ENCODE assay signal across 8 cellular contexts in the genomic region with DNA sequence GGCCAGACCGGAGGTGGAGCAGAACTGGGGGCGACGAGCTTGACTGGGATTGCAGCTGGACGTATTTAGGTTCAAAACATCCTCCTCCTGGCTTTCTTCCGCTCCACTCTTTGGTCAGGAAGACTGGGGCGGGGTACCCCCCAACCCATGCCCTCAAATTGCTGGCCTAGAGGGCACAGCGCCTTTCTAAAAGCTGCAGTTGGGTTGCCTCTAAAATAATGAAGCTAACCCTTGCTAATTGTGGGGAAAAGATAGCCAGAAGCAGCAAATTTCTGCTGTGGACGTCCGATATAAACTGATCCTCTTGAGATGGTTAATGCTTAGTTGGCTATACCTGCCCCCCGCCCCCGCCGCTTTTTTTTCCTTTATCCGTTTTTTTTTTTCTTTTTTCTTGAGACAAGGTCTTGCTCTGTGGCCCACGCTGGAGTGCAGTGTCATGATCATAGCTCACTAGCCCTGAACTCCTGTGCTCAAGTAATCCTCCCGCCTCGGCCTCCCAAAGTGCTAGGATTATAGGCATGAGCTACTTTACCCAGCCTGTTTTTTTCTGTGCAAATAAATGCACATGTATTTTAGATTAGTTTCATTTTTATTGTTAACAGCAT. TPM values are rescaled to one million over a fixed set of nuclear protein-coding genes. Genes with fewer than 3 reads are reported as not detected.
DNase-seq lines count a peak whose midpoint lies in the region; ATAC-seq and TF ChIP-seq lines count a peak whose summit lies in the region.

No MANE protein-coding gene starts in this region.

- no peak overlapping the region for H2BK12ac ChIP-seq in mesenchymal stem cell (ENCODE audit: low read length in 2 of 2)

- H4K91ac ChIP-seq in mesenchymal stem cell (ENCODE audit: low read length), result peak overlapping the region; percentile 68

- H2BK5ac ChIP-seq in mesenchymal stem cell (ENCODE audit: low read depth, low read length, poor library complexity, severe bottlenecking), result peak overlapping the region; percentile 54

- no peak overlapping the region for H3K14ac ChIP-seq in mesenchymal stem cell (ENCODE audit: low read length in 2 of 2)

- H3K23ac ChIP-seq in mesenchymal stem cell (ENCODE audit: low read length in 2 of 2), result peak overlapping the region in 1 of 2 experiments; percentile 96

- intact Hi-C loops in vagina (cut with DNase I), result no loop called here

- peak overlapping the region; percentile 69 to 73 for H3K18ac ChIP-seq in mesenchymal stem cell (ENCODE audit: low read depth in 1 of 2, low read length in 2 of 2)

- H3K27me3 ChIP-seq in Loucy (ENCODE audit: insufficient read depth, low read length, poor library complexity, severe bottlenecking), result no peaks in the 10 kb centered on the region
- H3K27me3 ChIP-seq in brain microvascular endothelial cell (replicated peaks), result no peaks in the 10 kb centered on the region
- no peaks in the 10 kb centered on the region for H3K27me3 ChIP-seq in mesenchymal stem cell (ENCODE audit: control insufficient read depth in 1 of 2, insufficient read depth in 1 of 2, low read length in 2 of 2)
- no peaks in the 10 kb centered on the region for H3K27me3 ChIP-seq in vagina

- in situ Hi-C loops in brain microvascular endothelial cell (cut with HindIII; ENCODE audit: low pct_ligation_motif_present, low sequenced_read_pairs), result no loop called here

- peaks cover 38% of the 10 kb centered on the region for H4K20me1 ChIP-seq in Loucy (ENCODE audit: insufficient read depth, low read length, poor library complexity, severe bottlenecking)

- no peak for TF ChIP-seq POLR2A in vagina (IDR thresholded peaks at IDR 0.05)

- TF ChIP-seq CTCF in Loucy (conservative IDR thresholded peaks at IDR 0.05; ENCODE audit: low read length), result no peak
- TF ChIP-seq CTCF in brain microvascular endothelial cell (IDR thresholded peaks at IDR 0.05; ENCODE audit: low read depth, low read length, missing control alignments), result no peak
- no peak for TF ChIP-seq CTCF in vagina (IDR thresholded peaks at IDR 0.05)

- H3K9ac ChIP-seq in Loucy (ENCODE audit: low read depth, low read length, poor library complexity, severe bottlenecking) (peak overlapping the region; percentile 93), mesenchymal stem cell (ENCODE audit: low read length) (peak overlapping the region; percentile 99)

- no peak for ATAC-seq in GM18520 (IDR thresholded peaks at IDR 0.05; ENCODE audit: unreplicated experiment)
- no peak for ATAC-seq in GM21381 (IDR thresholded peaks at IDR 0.05; ENCODE audit: unreplicated experiment)

- H2BK120ac ChIP-seq in mesenchymal stem cell (ENCODE audit: low read depth, low read length), result no peak overlapping the region

- H3K79me2 ChIP-seq in Loucy (ENCODE audit: insufficient read depth, low read length), result peaks cover 66% of the 10 kb centered on the region

- peak overlapping the region; percentile 88 to 96 for H3K4ac ChIP-seq in mesenchymal stem cell (ENCODE audit: low read depth in 1 of 2, low read length in 2 of 2)

- H2BK15ac ChIP-seq in mesenchymal stem cell (ENCODE audit: low read depth, poor library complexity, severe bottlenecking), result peak overlapping the region; percentile 40

- H4K8ac ChIP-seq in mesenchymal stem cell (ENCODE audit: low read length), result peak overlapping the region; percentile 71

- H3F3A ChIP-seq in Loucy (ENCODE audit: low read depth), result peaks cover 2% of the 10 kb centered on the region; the same call in 1 of the 2 replicates

- peak overlapping the region; percentile 85 for H2AFZ ChIP-seq in Loucy (ENCODE audit: low read length)
- peak overlapping the region; percentile 72 for H2AFZ ChIP-seq in mesenchymal stem cell (ENCODE audit: low read depth, low read length)

- peak overlapping the region; percentile 35 for H2AK5ac ChIP-seq in mesenchymal stem cell (ENCODE audit: low read length, severe bottlenecking)

- peaks cover 5% of the 10 kb centered on the region for H3K79me1 ChIP-seq in mesenchymal stem cell (replicated peaks; ENCODE audit: low read length, poor library complexity, severe bottlenecking)

- H3K4me1 ChIP-seq in Loucy (ENCODE audit: insufficient read depth, low read length, poor library complexity, severe bottlenecking) (peaks cover 39% of the 10 kb centered on the region), mesenchymal stem cell (ENCODE audit: control insufficient read depth, insufficient read depth, low read depth, low read length) (peaks cover 9% of the 10 kb centered on the region), vagina (peaks cover 52% of the 10 kb centered on the region)

- H3K9me2 ChIP-seq in Loucy (replicated peaks; ENCODE audit: low read depth, low read length), result no peaks in the 10 kb centered on the region

- H3K9me3 ChIP-seq in Loucy (ENCODE audit: insufficient read depth, low read depth, low read length) (no peaks in the 10 kb centered on the region), mesenchymal stem cell (ENCODE audit: control insufficient read depth, low read length) (no peaks in the 10 kb centered on the region), vagina (no peaks in the 10 kb centered on the region)

- H3K4me3 ChIP-seq in Loucy (ENCODE audit: low read length, poor library complexity, severe bottlenecking) (peak overlapping the region; percentile 93), brain microvascular endothelial cell (ENCODE audit: low read depth, low read length) (peak overlapping the region; percentile 95), mesenchymal stem cell (ENCODE audit: insufficient read depth in 1 of 2, low read depth in 1 of 2, low read length in 2 of 2) (peak overlapping the region; percentile 93 to 99), vagina (peak overlapping the region; percentile 69 to 92)

- H3K36me3 ChIP-seq in Loucy (ENCODE audit: insufficient read depth, low read length) (peaks cover under 1% of the 10 kb centered on the region; the same call in 1 of the 2 replicates), brain microvascular endothelial cell (replicated peaks) (peaks cover 18% of the 10 kb centered on the region), mesenchymal stem cell (ENCODE audit: control insufficient read depth in 1 of 2, insufficient read depth in 2 of 2, low read depth in 1 of 2, low read length in 2 of 2) (peaks cover 15 to 32% of the 10 kb centered on the region in 2 experiments), vagina (peaks cover 0 to 13% of the 10 kb centered on the region in 2 donors)

- WGBS in mesenchymal stem cell, result 6% methylated on average over 14 of the region's 16 CpGs

- H3K4me2 ChIP-seq in Loucy (ENCODE audit: low read depth, low read length, poor library complexity, severe bottlenecking), result peak overlapping the region; percentile 88
- H3K4me2 ChIP-seq in mesenchymal stem cell (ENCODE audit: low read length, poor library complexity, severe bottlenecking), result peak overlapping the region; percentile 82

- peak overlapping the region; percentile 80 for H3K27ac ChIP-seq in brain microvascular endothelial cell
- peak overlapping the region; percentile 45 for H3K27ac ChIP-seq in mesenchymal stem cell (ENCODE audit: low read length, poor library complexity, severe bottlenecking)
- H3K27ac ChIP-seq in vagina, result peak overlapping the region; percentile 76

- DNase-seq in CD1c-positive myeloid dendritic cell (ENCODE audit: extremely low spot score) (peak; percentile 1), brain microvascular endothelial cell (peak; percentile 11), mesenchymal stem cell (peak; percentile 29), vagina (ENCODE audit: extremely low spot score in 2 of 2) (no peak), GF-D8 (lab: John Stamatoyannopoulos, UW) (no peak)

RNA-seq across cellular contexts. Expression of gene CHERP, which starts 0.8 kb away (rescaled TPM):
- polyA plus RNA-seq in mesenchymal stem cell (2013, experiment 1 of 2), result 21.5 TPM
- 20.3 TPM for polyA plus RNA-seq in mesenchymal stem cell (2013, experiment 2 of 2)
- 17.2 TPM for total RNA-seq in vagina

RNA-seq across cellular contexts. Expression of gene SLC35E1, which starts 29.2 kb away (rescaled TPM):
- polyA plus RNA-seq in mesenchymal stem cell (2013, experiment 1 of 2), result 65.2 TPM
- polyA plus RNA-seq in mesenchymal stem cell (2013, experiment 2 of 2), result 65.7 TPM
- 21.6 TPM for total RNA-seq in vagina

RNA-seq across cellular contexts. Expression of gene C19orf44, which starts 46.8 kb away (rescaled TPM):
- 3.3 TPM for polyA plus RNA-seq in mesenchymal stem cell (2013, experiment 1 of 2)
- 3.0 TPM for polyA plus RNA-seq in mesenchymal stem cell (2013, experiment 2 of 2)
- total RNA-seq in vagina, result 7.4 TPM

RNA-seq across cellular contexts. Expression of gene CALR3, which starts 47.0 kb away (rescaled TPM):
- 0.08 TPM for polyA plus RNA-seq in mesenchymal stem cell (2013, experiment 1 of 2)
- polyA plus RNA-seq in mesenchymal stem cell (2013, experiment 2 of 2), result 0.04 TPM
- not detected for total RNA-seq in vagina

Comparison
In these comparisons a context has a peak if more than half of its experiments do, and no peak if none do; other contexts are left out.
1. DNase-seq: peak in CD1c-positive myeloid dendritic cell (single experiment), brain microvascular endothelial cell (single experiment) and mesenchymal stem cell (single experiment); none in vagina (0 of 2) and GF-D8 (single experiment).
2. Peak in every context shown above with its lines, with median percentiles within 50 percentile points of each other: H3K4me3 ChIP-seq and H3K27ac ChIP-seq.